ENCODE assay signal across 8 cellular contexts in genomic region chr21:17613242-17613676, GRCh38. TPM values are rescaled to one million over a fixed set of nuclear protein-coding genes. Genes with fewer than 3 reads are reported as not detected.
DNase-seq lines count a peak whose midpoint lies in the region; ATAC-seq and TF ChIP-seq lines count a peak whose summit lies in the region.

No MANE protein-coding gene starts in this region.

- no peak for TF ChIP-seq POLR2A in esophagus squamous epithelium (IDR thresholded peaks at IDR 0.05)

- peak overlapping the region; percentile 95 for H3K4me3 ChIP-seq in HFF-Myc (replicated peaks; ENCODE audit: low read depth, low read length)
- peak overlapping the region; percentile 62 to 91 (median 84) for H3K4me3 ChIP-seq in esophagus squamous epithelium
- H3K4me3 ChIP-seq in naive thymus-derived CD4-positive, alpha-beta T cell (ENCODE audit: low read length), result peak overlapping the region; percentile 83

- ATAC-seq in activated CD4-positive, alpha-beta T cell treated with anti-CD3 and anti-CD28 coated beads for 36 hours, result no peak
- ATAC-seq in naive thymus-derived CD4-positive, alpha-beta T cell, result no peak

- H3K27ac Mint-ChIP-seq in activated CD4-positive, alpha-beta T cell treated with anti-CD3 and anti-CD28 coated beads for 36 hours, result peak overlapping the region; percentile 37
- H3K27ac Mint-ChIP-seq in naive thymus-derived CD4-positive, alpha-beta T cell, result peak overlapping the region; percentile 73 to 88 (median 84)

- H3K36me3 ChIP-seq in esophagus squamous epithelium, result peaks cover 0 to 7% (median 0%) of the 10 kb centered on the region in 3 donors
- peaks cover 0 to 10% (median 0%) of the 10 kb centered on the region in 3 experiments for H3K36me3 ChIP-seq in naive thymus-derived CD4-positive, alpha-beta T cell (ENCODE audit: control insufficient read depth in 2 of 3, insufficient read depth in 3 of 3, low read length in 3 of 3)

- H3K9me3 ChIP-seq in esophagus squamous epithelium, result no peaks in the 10 kb centered on the region
- no peaks in the 10 kb centered on the region for H3K9me3 ChIP-seq in naive thymus-derived CD4-positive, alpha-beta T cell (ENCODE audit: control insufficient read depth in 2 of 3, low read length in 3 of 3)

- intact Hi-C loops in activated CD4-positive, alpha-beta T cell treated with anti-CD3 and anti-CD28 coated beads for 36 hours (cut with DNase I, micrococcal nuclease), result loop anchor here (2.0 to 10.0 kb wide), 5 partner anchors 62 to 1881 kb away; partner anchors contain the start of genes C21orf91 (in 1 of the 2) and CXADR (in 1 of the 2)
- intact Hi-C loops in esophagus squamous epithelium (cut with DNase I), result no loop called here
- intact Hi-C loops in naive thymus-derived CD4-positive, alpha-beta T cell (cut with micrococcal nuclease), result loop anchor here (5.0 kb wide), 1 partner anchor 1881 kb away; no protein-coding TSS in a partner anchor

- POLR2A ChIA-PET in activated CD4-positive, alpha-beta T cell treated with anti-CD3 and anti-CD28 coated beads for 36 hours (lab: Charles Lee), result no interaction called here
- POLR2A ChIA-PET in naive thymus-derived CD4-positive, alpha-beta T cell (lab: Charles Lee), result interaction anchor here (1.5 kb wide), 1 partner anchor 206 kb away, joined by 3 read pairs; the partner anchor contains the start of gene C21orf91

- WGBS in esophagus squamous epithelium, 2 donors, result 20% methylated on average over 2 of the region's 16 CpGs; no CpG with 5 or more reads in 1 of the 2 donors

- CTCF ChIA-PET in activated CD4-positive, alpha-beta T cell treated with anti-CD3 and anti-CD28 coated beads for 36 hours (lab: Charles Lee), result no interaction called here
- CTCF ChIA-PET in naive thymus-derived CD4-positive, alpha-beta T cell (lab: Charles Lee), result no interaction called here

- peaks cover 3 to 38% (median 7%) of the 10 kb centered on the region in 3 donors for H3K4me1 ChIP-seq in esophagus squamous epithelium
- H3K4me1 ChIP-seq in naive thymus-derived CD4-positive, alpha-beta T cell (ENCODE audit: control insufficient read depth in 2 of 2, insufficient read depth in 2 of 2, low read length in 2 of 2), result peaks cover 0 to 7% of the 10 kb centered on the region in 2 donors

- H3K9me3 Mint-ChIP-seq in activated CD4-positive, alpha-beta T cell treated with anti-CD3 and anti-CD28 coated beads for 36 hours (ENCODE audit: low read depth), result peaks cover 2% of the 10 kb centered on the region
- peaks cover 0 to 3% (median 0%) of the 10 kb centered on the region in 11 donors for H3K9me3 Mint-ChIP-seq in naive thymus-derived CD4-positive, alpha-beta T cell

- H3K4me1 Mint-ChIP-seq in activated CD4-positive, alpha-beta T cell treated with anti-CD3 and anti-CD28 coated beads for 36 hours, result peaks cover 33% of the 10 kb centered on the region
- peaks cover 7 to 56% (median 19%) of the 10 kb centered on the region in 7 donors for H3K4me1 Mint-ChIP-seq in naive thymus-derived CD4-positive, alpha-beta T cell

- H3K36me3 Mint-ChIP-seq in activated CD4-positive, alpha-beta T cell treated with anti-CD3 and anti-CD28 coated beads for 36 hours (ENCODE audit: low read depth), result peaks cover 29% of the 10 kb centered on the region
- peaks cover 0 to 11% (median 0%) of the 10 kb centered on the region in 5 donors for H3K36me3 Mint-ChIP-seq in naive thymus-derived CD4-positive, alpha-beta T cell

- no peaks in the 10 kb centered on the region for H3K27me3 ChIP-seq in esophagus squamous epithelium
- no peaks in the 10 kb centered on the region for H3K27me3 ChIP-seq in naive thymus-derived CD4-positive, alpha-beta T cell (ENCODE audit: control insufficient read depth in 2 of 2, insufficient read depth in 2 of 2, low read length in 2 of 2)

- H3K27ac ChIP-seq in esophagus squamous epithelium, result peak overlapping the region; percentile 89 to 95 (median 92)
- H3K27ac ChIP-seq in naive thymus-derived CD4-positive, alpha-beta T cell (ENCODE audit: low read depth, low read length), result peak overlapping the region; percentile 72

- TF ChIP-seq CTCF in HFF-Myc (IDR thresholded peaks at IDR 0.05; ENCODE audit: low read depth, low read length, missing control alignments) (no peak), esophagus squamous epithelium (IDR thresholded peaks at IDR 0.05) (no peak)

- H3K27me3 Mint-ChIP-seq in activated CD4-positive, alpha-beta T cell treated with anti-CD3 and anti-CD28 coated beads for 36 hours, result no peaks in the 10 kb centered on the region
- H3K27me3 Mint-ChIP-seq in naive thymus-derived CD4-positive, alpha-beta T cell, result peaks cover 0 to 2% (median 0%) of the 10 kb centered on the region in 5 donors

- H3K4me3 Mint-ChIP-seq in activated CD4-positive, alpha-beta T cell treated with anti-CD3 and anti-CD28 coated beads for 36 hours, result peak overlapping the region; percentile 67
- peak overlapping the region; percentile 75 to 90 (median 86) for H3K4me3 Mint-ChIP-seq in naive thymus-derived CD4-positive, alpha-beta T cell

- DNase-seq in DMS79 treated with DMSO at 0.1 percent for 48 hours (lab: John Stamatoyannopoulos, UW) (peak; percentile 87), HFF-Myc (ENCODE audit: extremely low read depth, low read depth) (no peak), esophagus squamous epithelium (lab: John Stamatoyannopoulos, UW) (no peak), NCI-H1436 (lab: John Stamatoyannopoulos, UW) (no peak), activated gamma-delta T cell (lab: John Stamatoyannopoulos, UW) (no peak), cerebellar nuclear complex (lab: John Stamatoyannopoulos, UW) (no peak)
- DNase-seq in activated CD4-positive, alpha-beta T cell treated with anti-CD3 and anti-CD28 coated beads for 36 hours, result no peak
- peak in 2 of 9 donors; percentile 3 to 6 for DNase-seq in naive thymus-derived CD4-positive, alpha-beta T cell

RNA-seq across cellular contexts. Expression of gene BTG3, which starts 0.6 kb away (rescaled TPM):
- 10 to 100 TPM; 35.6 to 38.3 TPM for total RNA-seq in activated CD4-positive, alpha-beta T cell treated with anti-CD3 and anti-CD28 coated beads for 36 hours
- 10 to 100 TPM; 29.5 to 61.4 (median 44.8) TPM for total RNA-seq in esophagus squamous epithelium
- 10 to 100 TPM; 13.9 to 57.3 (median 48.5) TPM for total RNA-seq in naive thymus-derived CD4-positive, alpha-beta T cell
- 1 to 10 TPM; 3.2 to 6.8 TPM for polyA plus RNA-seq in naive thymus-derived CD4-positive, alpha-beta T cell
